28 cellular contexts compared by ENCODE assay signal in the genomic region with DNA sequence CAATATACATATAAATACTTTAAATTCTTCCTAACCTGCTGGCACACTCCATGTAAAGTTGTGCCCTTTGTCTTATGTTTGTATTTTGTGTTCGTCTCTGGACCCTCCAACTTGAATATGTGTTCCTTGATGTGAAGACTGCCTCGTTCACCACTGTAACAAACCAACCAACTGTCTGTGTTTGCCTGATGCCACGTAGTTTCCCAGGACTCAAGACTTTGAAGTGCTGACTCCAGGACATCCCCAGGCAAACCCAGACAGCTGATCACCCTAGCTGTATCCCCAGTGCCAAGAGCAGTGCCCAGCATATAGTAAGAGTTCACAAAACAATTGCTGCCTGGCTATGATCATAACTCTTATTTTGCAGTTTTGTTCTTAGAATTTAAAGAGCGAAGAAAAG.
"Had no signal": no experiment of that assay in that cellular context is flagged by ENCODE, and none has a peak within 500 bp of the region (broad histone marks: within the 10 kb centered on the region; RNA-seq: fewer than 3 reads in every experiment).

No MANE protein-coding gene starts in this region.

- H3K4me1 Mint-ChIP-seq: neural crest cell had no signal

- H3K36me3 ChIP-seq: neutrophil, pancreas, prostate gland, right lobe of liver, sigmoid colon, suprapubic skin, transverse colon, upper lobe of right lung, uterus had no signal

- H3K4me3 Mint-ChIP-seq: naive thymus-derived CD8-positive, alpha-beta T cell; natural killer cell treated with Interleukin-12 subunit alpha and Interleukin-12 subunit beta and Interleukin-15 and Interleukin-18, amount 100 ng/mL, for 72 hours; nephron progenitor cell; neural crest cell; stimulated activated effector memory CD8-positive, alpha-beta T cell treated with anti-CD3 and anti-CD28 coated beads, Interleukin-12 subunit alpha, Interleukin-12 subunit beta, amount 100 ng/mL, for 72 hours; stimulated activated naive B cell treated with anti-CD40 and anti-IgM and Interleukin-4, amounts not matched to agents 10 μg/mL and 1 μg/mL and 100 μg/mL, for 72 hours; stimulated activated naive CD8-positive, alpha-beta T cell treated with anti-CD3 and anti-CD28 coated beads, Interleukin-15, amount 100 ng/mL, for 72 hours; type B pancreatic cell had no signal

- H3K36me3 Mint-ChIP-seq: type B pancreatic cell had no signal

- H3K27ac Mint-ChIP-seq: nephron progenitor cell; stimulated activated effector memory CD8-positive, alpha-beta T cell treated with anti-CD3 and anti-CD28 coated beads, Interleukin-12 subunit alpha, Interleukin-12 subunit beta, amount 100 ng/mL, for 72 hours; stimulated activated naive B cell treated with anti-CD40 and anti-IgM and Interleukin-4, amounts not matched to agents 10 μg/mL and 1 μg/mL and 100 μg/mL, for 72 hours; stimulated activated naive CD8-positive, alpha-beta T cell treated with anti-CD3 and anti-CD28 coated beads, Interleukin-15, amount 100 ng/mL, for 72 hours; type B pancreatic cell had no signal

- H3K27ac ChIP-seq: neutrophil, pancreas, prostate gland, right lobe of liver, sigmoid colon, suprapubic skin, testis, tibial artery, transverse colon, upper lobe of right lung, uterus had no signal

- H3K27me3 Mint-ChIP-seq: naive thymus-derived CD8-positive, alpha-beta T cell; natural killer cell treated with Interleukin-12 subunit alpha and Interleukin-12 subunit beta and Interleukin-15 and Interleukin-18, amount 100 ng/mL, for 72 hours; stimulated activated naive B cell treated with anti-CD40 and anti-IgM and Interleukin-4, amounts not matched to agents 10 μg/mL and 1 μg/mL and 100 μg/mL, for 72 hours; stimulated activated naive CD8-positive, alpha-beta T cell treated with anti-CD3 and anti-CD28 coated beads, Interleukin-15, amount 100 ng/mL, for 72 hours; type B pancreatic cell had no signal

- ATAC-seq: naive thymus-derived CD8-positive, alpha-beta T cell; natural killer cell treated with Interleukin-12 subunit alpha and Interleukin-12 subunit beta and Interleukin-15 and Interleukin-18, amount 100 ng/mL, for 72 hours; pancreas; right cardiac atrium; right lobe of liver; stimulated activated effector memory CD8-positive, alpha-beta T cell treated with anti-CD3 and anti-CD28 coated beads, Interleukin-12 subunit alpha, Interleukin-12 subunit beta, amount 100 ng/mL, for 72 hours; stimulated activated naive B cell treated with anti-CD40 and anti-IgM and Interleukin-4, amounts not matched to agents 10 μg/mL and 1 μg/mL and 100 μg/mL, for 72 hours; stimulated activated naive CD8-positive, alpha-beta T cell treated with anti-CD3 and anti-CD28 coated beads, Interleukin-15, amount 100 ng/mL, for 72 hours; stimulated activated naive CD8-positive, alpha-beta T cell treated with anti-CD3 and anti-CD28 coated beads, Interleukin-15, Interleukin-2, amounts not matched to agents 100 U/mL and 50 U/mL, for 24 hours; upper lobe of right lung had no signal

- H3K9me3 Mint-ChIP-seq: naive thymus-derived CD8-positive, alpha-beta T cell; stimulated activated effector memory CD8-positive, alpha-beta T cell treated with anti-CD3 and anti-CD28 coated beads, Interleukin-12 subunit alpha, Interleukin-12 subunit beta, amount 100 ng/mL, for 72 hours; type B pancreatic cell had no signal

- H3K9me3 ChIP-seq: neutrophil, pancreas, prostate gland, right lobe of liver, sigmoid colon, suprapubic skin, testis, transverse colon, upper lobe of right lung, uterus had no signal

- H3K4me3 ChIP-seq: pancreas, prostate gland, right lobe of liver, sigmoid colon, suprapubic skin, testis, tibial artery, transverse colon, upper lobe of right lung, uterus had no signal

- DNase-seq: naive thymus-derived CD8-positive, alpha-beta T cell; nephron progenitor cell; nucleus accumbens; pancreas; right cardiac atrium; right lobe of liver; sigmoid colon; small intestine; stimulated activated CD4-positive, alpha-beta T cell treated with anti-CD3 and anti-CD28 coated beads, Interleukin-15, amount 100 ng/mL, for 24 hours; stimulated activated CD4-positive, alpha-beta T cell treated with anti-CD3 and anti-CD28 coated beads, Interleukin-2, amount 100 ng/mL, for 24 hours; stimulated activated CD4-positive, alpha-beta T cell treated with anti-CD3 and anti-CD28 coated beads, Interleukin-2, amount 100 ng/mL, for 48 hours; stimulated activated CD4-positive, alpha-beta T cell treated with anti-CD3 and anti-CD28 coated beads, Interleukin-4, amount 100 ng/mL, for 24 hours; stimulated activated naive B cell treated with anti-CD40 and anti-IgM and Interleukin-4, amounts not matched to agents 10 μg/mL and 1 μg/mL and 100 μg/mL, for 72 hours; stimulated activated naive CD8-positive, alpha-beta T cell treated with anti-CD3 and anti-CD28 coated beads, Interleukin-15, amount 100 ng/mL, for 72 hours; stimulated activated naive CD8-positive, alpha-beta T cell treated with anti-CD3 and anti-CD28 coated beads, Interleukin-15, Interleukin-2, amounts not matched to agents 100 U/mL and 50 U/mL, for 24 hours; substantia nigra; testis; tibial artery; transverse colon; upper lobe of right lung; uterus had no signal

- H3K27me3 ChIP-seq: neutrophil, pancreas, right lobe of liver, sigmoid colon, suprapubic skin, testis, tibial artery, transverse colon, upper lobe of right lung, uterus had no signal

- H3K4me1 ChIP-seq: pancreas, prostate gland, right lobe of liver, sigmoid colon, suprapubic skin, testis, tibial artery, transverse colon, upper lobe of right lung, uterus had no signal
